In the genomic region with DNA sequence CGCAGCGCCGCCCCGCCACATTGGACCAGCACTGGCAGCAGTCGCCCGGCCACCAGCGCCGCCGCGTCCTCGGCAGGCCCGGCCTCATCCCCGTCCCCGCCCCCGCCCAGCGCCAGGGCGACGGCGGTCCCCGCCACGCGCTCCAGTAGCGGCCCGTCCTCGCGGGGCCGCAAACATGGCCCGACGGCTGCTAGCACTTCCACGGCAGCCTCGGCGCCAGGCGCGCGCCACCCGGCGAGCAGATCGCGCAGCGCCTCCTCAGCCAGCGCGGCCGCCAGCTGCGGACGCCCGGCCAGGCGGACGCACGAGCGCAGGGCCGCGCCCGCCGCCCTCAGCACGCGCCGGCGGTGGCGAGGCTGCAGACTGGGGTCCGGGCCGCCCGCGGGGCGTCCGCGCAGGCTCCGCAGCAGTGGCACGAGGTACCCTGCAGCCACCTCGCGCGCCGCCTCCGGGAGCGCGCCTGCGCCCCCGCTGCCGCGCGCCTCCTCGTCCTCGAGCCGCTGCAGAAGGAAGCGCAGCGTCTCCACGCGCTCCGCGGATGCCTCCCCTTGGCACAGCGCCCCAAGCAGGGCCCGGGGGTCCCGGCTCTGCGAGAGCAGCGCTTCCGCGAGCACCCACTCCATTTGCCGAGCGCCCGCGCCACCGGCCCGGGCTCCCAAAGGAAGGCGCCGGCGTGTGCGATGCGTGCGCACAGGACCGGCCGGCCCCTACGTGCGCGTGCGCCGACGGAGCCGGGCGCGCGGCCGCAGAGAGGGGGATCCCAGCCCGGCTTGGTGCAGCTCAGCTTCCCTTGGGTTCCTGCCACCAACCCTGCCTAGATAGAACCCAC, we compare ENCODE assay signal across 8 cellular contexts. TPM values are rescaled to one million over a fixed set of nuclear protein-coding genes. Genes with fewer than 3 reads are reported as not detected.
DNase-seq lines count a peak whose midpoint lies in the region; ATAC-seq and TF ChIP-seq lines count a peak whose summit lies in the region.

A gene with protein sequence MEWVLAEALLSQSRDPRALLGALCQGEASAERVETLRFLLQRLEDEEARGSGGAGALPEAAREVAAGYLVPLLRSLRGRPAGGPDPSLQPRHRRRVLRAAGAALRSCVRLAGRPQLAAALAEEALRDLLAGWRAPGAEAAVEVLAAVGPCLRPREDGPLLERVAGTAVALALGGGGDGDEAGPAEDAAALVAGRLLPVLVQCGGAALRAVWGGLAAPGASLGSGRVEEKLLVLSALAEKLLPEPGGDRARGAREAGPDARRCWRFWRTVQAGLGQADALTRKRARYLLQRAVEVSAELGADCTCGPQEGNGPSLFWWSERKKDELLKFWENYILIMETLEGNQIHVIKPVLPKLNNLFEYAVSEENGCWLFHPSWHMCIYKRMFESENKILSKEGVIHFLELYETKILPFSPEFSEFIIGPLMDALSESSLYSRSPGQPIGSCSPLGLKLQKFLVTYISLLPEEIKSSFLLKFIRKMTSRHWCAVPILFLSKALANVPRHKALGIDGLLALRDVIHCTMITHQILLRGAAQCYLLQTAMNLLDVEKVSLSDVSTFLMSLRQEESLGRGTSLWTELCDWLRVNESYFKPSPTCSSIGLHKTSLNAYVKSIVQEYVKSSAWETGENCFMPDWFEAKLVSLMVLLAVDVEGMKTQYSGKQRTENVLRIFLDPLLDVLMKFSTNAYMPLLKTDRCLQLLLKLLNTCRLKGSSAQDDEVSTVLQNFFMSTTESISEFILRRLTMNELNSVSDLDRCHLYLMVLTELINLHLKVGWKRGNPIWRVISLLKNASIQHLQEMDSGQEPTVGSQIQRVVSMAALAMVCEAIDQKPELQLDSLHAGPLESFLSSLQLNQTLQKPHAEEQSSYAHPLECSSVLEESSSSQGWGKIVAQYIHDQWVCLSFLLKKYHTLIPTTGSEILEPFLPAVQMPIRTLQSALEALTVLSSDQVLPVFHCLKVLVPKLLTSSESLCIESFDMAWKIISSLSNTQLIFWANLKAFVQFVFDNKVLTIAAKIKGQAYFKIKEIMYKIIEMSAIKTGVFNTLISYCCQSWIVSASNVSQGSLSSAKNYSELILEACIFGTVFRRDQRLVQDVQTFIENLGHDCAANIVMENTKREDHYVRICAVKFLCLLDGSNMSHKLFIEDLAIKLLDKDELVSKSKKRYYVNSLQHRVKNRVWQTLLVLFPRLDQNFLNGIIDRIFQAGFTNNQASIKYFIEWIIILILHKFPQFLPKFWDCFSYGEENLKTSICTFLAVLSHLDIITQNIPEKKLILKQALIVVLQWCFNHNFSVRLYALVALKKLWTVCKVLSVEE (N-terminal part only) (minus strand): TSS at position 699 of the 829 bp plus-strand sequence. CDS start 76 bp downstream, at position 623.

- peaks cover 14% of the 10 kb centered on the region for H3K36me3 Mint-ChIP-seq in activated T-helper 2 cell treated with anti-CD3 and anti-CD28 coated beads, Interferon-gamma antibody, Interleukin-2, Interleukin-4, amounts not matched to agents 10 μg/mL and 5 μg/mL and 100 μg/mL, durations not matched to agents 14 hours and 24 hours and 36 hours (ENCODE audit: low read depth)
- H3K36me3 Mint-ChIP-seq in nephron progenitor cell (ENCODE audit: low read depth) = peaks cover 6% of the 10 kb centered on the region

- peak within 1 kb of the TSS; percentile 81 for H3K4me3 Mint-ChIP-seq in activated T-helper 2 cell treated with anti-CD3 and anti-CD28 coated beads, Interferon-gamma antibody, Interleukin-2, Interleukin-4, amounts not matched to agents 10 μg/mL and 5 μg/mL and 100 μg/mL, durations not matched to agents 14 hours and 24 hours and 36 hours (ENCODE audit: low read depth)
- H3K4me3 Mint-ChIP-seq in nephron progenitor cell = peak within 1 kb of the TSS; percentile 88
- H3K4me3 Mint-ChIP-seq in stimulated activated naive CD8-positive, alpha-beta T cell treated with anti-CD3 and anti-CD28 coated beads, Interleukin-15, amount 100 ng/mL, for 72 hours = peak within 1 kb of the TSS; percentile 82 to 86

- H3K4me1 Mint-ChIP-seq in activated T-helper 2 cell treated with anti-CD3 and anti-CD28 coated beads, Interferon-gamma antibody, Interleukin-2, Interleukin-4, amounts not matched to agents 10 μg/mL and 5 μg/mL and 100 μg/mL, durations not matched to agents 14 hours and 24 hours and 36 hours (ENCODE audit: low read depth) = peaks cover 47% of the 10 kb centered on the region
- peaks cover 44% of the 10 kb centered on the region for H3K4me1 Mint-ChIP-seq in nephron progenitor cell
- H3K4me1 Mint-ChIP-seq in stimulated activated naive CD8-positive, alpha-beta T cell treated with anti-CD3 and anti-CD28 coated beads, Interleukin-15, amount 100 ng/mL, for 72 hours = peaks cover 44% of the 10 kb centered on the region

- ATAC-seq in GM21723 (IDR thresholded peaks at IDR 0.05; ENCODE audit: unreplicated experiment) = peak; percentile 69
- peak; percentile 86 for ATAC-seq in stimulated activated naive CD8-positive, alpha-beta T cell treated with anti-CD3 and anti-CD28 coated beads, Interleukin-15, amount 100 ng/mL, for 72 hours

- peak within 1 kb of the TSS; percentile 60 for H3K27ac Mint-ChIP-seq in activated T-helper 2 cell treated with anti-CD3 and anti-CD28 coated beads, Interferon-gamma antibody, Interleukin-2, Interleukin-4, amounts not matched to agents 10 μg/mL and 5 μg/mL and 100 μg/mL, durations not matched to agents 14 hours and 24 hours and 36 hours
- H3K27ac Mint-ChIP-seq in nephron progenitor cell = no peak within 1 kb of the TSS
- peak within 1 kb of the TSS; percentile 44 to 75 for H3K27ac Mint-ChIP-seq in stimulated activated naive CD8-positive, alpha-beta T cell treated with anti-CD3 and anti-CD28 coated beads, Interleukin-15, amount 100 ng/mL, for 72 hours

- H3K4me3 ChIP-seq in fibroblast of pulmonary artery (replicated peaks; ENCODE audit: low read depth, low read length) = peak within 1 kb of the TSS; percentile 69

- DNase-seq in Daoy (ENCODE audit: low read depth) (peak; percentile 86), KG1 (lab: John Stamatoyannopoulos, UW) (peak; percentile 77), RPMI7951 (ENCODE audit: low read depth) (peak; percentile 70), fibroblast of pulmonary artery (ENCODE audit: low read depth) (peak; percentile 77), nephron progenitor cell (peak; percentile 77)
- peak; percentile 73 for DNase-seq in activated T-helper 2 cell treated with anti-CD3 and anti-CD28 coated beads, Interferon-gamma antibody, Interleukin-2, Interleukin-4, amounts not matched to agents 10 μg/mL and 5 μg/mL and 100 μg/mL, durations not matched to agents 14 hours and 24 hours and 36 hours (ENCODE audit: low spot score)
- peak; percentile 80 to 83 for DNase-seq in stimulated activated naive CD8-positive, alpha-beta T cell treated with anti-CD3 and anti-CD28 coated beads, Interleukin-15, amount 100 ng/mL, for 72 hours

- intact Hi-C loops in activated T-helper 2 cell treated with anti-CD3 and anti-CD28 coated beads, Interferon-gamma antibody, Interleukin-2, Interleukin-4, amounts not matched to agents 10 μg/mL and 5 μg/mL and 100 μg/mL, durations not matched to agents 14 hours and 24 hours and 36 hours (cut with micrococcal nuclease) = loop anchor here (5.0 to 10.0 kb wide), 3 partner anchors 71 to 846 kb away; a partner anchor contains a TSS

- no peaks in the 10 kb centered on the region for H3K9me3 Mint-ChIP-seq in activated T-helper 2 cell treated with anti-CD3 and anti-CD28 coated beads, Interferon-gamma antibody, Interleukin-2, Interleukin-4, amounts not matched to agents 10 μg/mL and 5 μg/mL and 100 μg/mL, durations not matched to agents 14 hours and 24 hours and 36 hours
- no peaks in the 10 kb centered on the region for H3K9me3 Mint-ChIP-seq in nephron progenitor cell
- H3K9me3 Mint-ChIP-seq in stimulated activated naive CD8-positive, alpha-beta T cell treated with anti-CD3 and anti-CD28 coated beads, Interleukin-15, amount 100 ng/mL, for 72 hours = no peaks in the 10 kb centered on the region

- H3K27me3 Mint-ChIP-seq in activated T-helper 2 cell treated with anti-CD3 and anti-CD28 coated beads, Interferon-gamma antibody, Interleukin-2, Interleukin-4, amounts not matched to agents 10 μg/mL and 5 μg/mL and 100 μg/mL, durations not matched to agents 14 hours and 24 hours and 36 hours (ENCODE audit: low read depth) = peaks cover 16% of the 10 kb centered on the region
- peaks cover 31% of the 10 kb centered on the region for H3K27me3 Mint-ChIP-seq in nephron progenitor cell (ENCODE audit: low read depth, poor library complexity)
- H3K27me3 Mint-ChIP-seq in stimulated activated naive CD8-positive, alpha-beta T cell treated with anti-CD3 and anti-CD28 coated beads, Interleukin-15, amount 100 ng/mL, for 72 hours = peaks cover 21% of the 10 kb centered on the region

- TF ChIP-seq CTCF in fibroblast of pulmonary artery (IDR thresholded peaks at IDR 0.05; ENCODE audit: low read length, missing control alignments) (no peak), nephron progenitor cell (IDR thresholded peaks at IDR 0.05) (no peak)

RNA-seq across cellular contexts. Expression of the gene that starts here (rescaled TPM):
- 32.5 and 33.2 TPM in 2 replicates for total RNA-seq in Daoy (2014; rRNA removed; shearing (Covaris generic))
- total RNA-seq in RPMI7951 (2014; rRNA removed; shearing (Covaris generic)) = 24.4 and 27.2 TPM in 2 replicates
- 79.7 and 87.5 TPM in 2 replicates for total RNA-seq in activated T-helper 2 cell treated with anti-CD3 and anti-CD28 coated beads, Interferon-gamma antibody, Interleukin-2, Interleukin-4, amounts not matched to agents 10 μg/mL and 5 μg/mL and 100 μg/mL, durations not matched to agents 14 hours and 24 hours and 36 hours

Comparison
In these comparisons a context has a peak if more than half of its experiments do, and no peak if none do; other contexts are left out.
1. Peak in every context shown above with its lines: DNase-seq, ATAC-seq and H3K4me3 ChIP-seq.